Comparison of ENCODE assay signal across 9 cellular contexts in the genomic region with DNA sequence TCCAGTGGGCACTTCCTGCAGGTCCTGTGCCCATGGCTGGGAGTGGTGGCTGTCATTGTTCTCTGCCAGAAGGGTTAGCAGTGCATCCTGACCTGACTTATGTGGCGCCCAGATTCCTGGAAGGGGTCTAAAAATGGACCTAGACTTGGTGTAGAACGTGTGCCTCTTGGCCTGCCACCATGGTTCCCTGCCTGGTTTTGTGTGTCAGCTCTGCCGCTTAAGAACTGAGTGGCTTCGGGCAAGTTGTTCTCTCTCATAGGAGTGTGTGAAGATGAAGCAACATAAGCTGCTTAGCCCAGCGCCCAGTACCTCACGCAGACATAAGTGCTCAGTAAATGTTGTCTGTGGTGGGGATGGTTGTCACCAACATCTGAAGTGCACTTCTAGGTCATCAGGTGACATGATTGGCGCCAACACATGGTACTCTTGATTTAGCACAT. TPM values are rescaled to one million over a fixed set of nuclear protein-coding genes. Genes with fewer than 3 reads are reported as not detected.
DNase-seq lines count a peak whose midpoint lies in the region; ATAC-seq and TF ChIP-seq lines count a peak whose summit lies in the region.
"Had no signal": no experiment of that assay in that cellular context is flagged by ENCODE, and none has a peak within 500 bp of the region (broad histone marks: within the 10 kb centered on the region; RNA-seq: fewer than 3 reads in every experiment).

No MANE protein-coding gene starts in this region.

- H3K9me3 ChIP-seq in T-helper 17 cell (ENCODE audit: control insufficient read depth, low read length, poor library complexity, severe bottlenecking) = no peaks in the 10 kb centered on the region
- no peaks in the 10 kb centered on the region for H3K9me3 ChIP-seq in left ventricle myocardium inferior (replicated peaks)

- peaks cover 87% of the 10 kb centered on the region for H3K4me1 Mint-ChIP-seq in activated CD4-positive, alpha-beta T cell treated with anti-CD3 and anti-CD28 coated beads for 36 hours
- H3K4me1 Mint-ChIP-seq in T-helper 17 cell = peaks cover 45% of the 10 kb centered on the region

- H3K4me1 ChIP-seq in left ventricle myocardium inferior = peaks cover 81% of the 10 kb centered on the region

- no peak for ATAC-seq in activated CD4-positive, alpha-beta T cell treated with anti-CD3 and anti-CD28 coated beads for 36 hours
- ATAC-seq in T-helper 17 cell = no peak
- no peak for ATAC-seq in HG02884 (IDR thresholded peaks at IDR 0.05; ENCODE audit: unreplicated experiment)

- POLR2A ChIA-PET in activated CD4-positive, alpha-beta T cell treated with anti-CD3 and anti-CD28 coated beads for 36 hours (lab: Charles Lee) = interaction anchor here (1.2 to 2.6 kb wide), 6 partner anchors 11 to 78 kb away, joined by 5 to 29 read pairs (median 11); no protein-coding TSS in a partner anchor

- H3K27ac ChIP-seq in left ventricle myocardium inferior (replicated peaks) (peak overlapping the region; percentile 4), temporal lobe (ENCODE audit: low read depth, low read length) (peak overlapping the region; percentile 51)

- H3K4me3 Mint-ChIP-seq in activated CD4-positive, alpha-beta T cell treated with anti-CD3 and anti-CD28 coated beads for 36 hours = peak overlapping the region; percentile 76
- no peak overlapping the region for H3K4me3 Mint-ChIP-seq in T-helper 17 cell
- H3K4me3 Mint-ChIP-seq: dendritic cell treated with granulocyte-macrophage colony-stimulating factor and Interleukin-4, amounts not matched to agents 40 ng/mL and 50 ng/mL, for 4 days had no signal

- no peak for TF ChIP-seq CTCF in left ventricle myocardium inferior (IDR thresholded peaks at IDR 0.05; ENCODE audit: borderline replicate concordance)

- peaks cover 77% of the 10 kb centered on the region for H3K36me3 Mint-ChIP-seq in activated CD4-positive, alpha-beta T cell treated with anti-CD3 and anti-CD28 coated beads for 36 hours (ENCODE audit: low read depth)
- H3K36me3 Mint-ChIP-seq in T-helper 17 cell (ENCODE audit: low read depth) = peaks cover 11% of the 10 kb centered on the region

- H3K9me3 Mint-ChIP-seq in activated CD4-positive, alpha-beta T cell treated with anti-CD3 and anti-CD28 coated beads for 36 hours (ENCODE audit: low read depth) = no peaks in the 10 kb centered on the region
- H3K9me3 Mint-ChIP-seq: dendritic cell treated with granulocyte-macrophage colony-stimulating factor and Interleukin-4, amounts not matched to agents 40 ng/mL and 50 ng/mL, for 4 days had no signal

- H3K36me3 ChIP-seq in left ventricle myocardium inferior = peaks cover 36% of the 10 kb centered on the region

- H3K27me3 Mint-ChIP-seq in activated CD4-positive, alpha-beta T cell treated with anti-CD3 and anti-CD28 coated beads for 36 hours = no peaks in the 10 kb centered on the region
- no peaks in the 10 kb centered on the region for H3K27me3 Mint-ChIP-seq in T-helper 17 cell
- H3K27me3 Mint-ChIP-seq: dendritic cell treated with granulocyte-macrophage colony-stimulating factor and Interleukin-4, amounts not matched to agents 40 ng/mL and 50 ng/mL, for 4 days had no signal

- intact Hi-C loops in activated CD4-positive, alpha-beta T cell treated with anti-CD3 and anti-CD28 coated beads for 36 hours (cut with DNase I, micrococcal nuclease) = loop anchor here in 1 of 2 experiments (5.0 to 10.0 kb wide), 3 partner anchors 370 to 757 kb away; partner anchors contain the start of genes CEBPB and UBE2V1
- intact Hi-C loops in left ventricle myocardium inferior (cut with micrococcal nuclease) = no loop called here

- no peak for DNase-seq in activated CD4-positive, alpha-beta T cell treated with anti-CD3 and anti-CD28 coated beads for 36 hours
- no peak for DNase-seq in activated CD4-positive, alpha-beta T cell treated with anti-CD3 and anti-CD28 coated beads, Interleukin-2, amount 50 U/mL, for 4 hours
- DNase-seq in T-helper 17 cell (no peak), left ventricle myocardium inferior (no peak)
- no peak for DNase-seq in central memory CD4-positive, alpha-beta T cell
- no peak for DNase-seq in stimulated activated CD4-positive, alpha-beta T cell treated with anti-CD3 and anti-CD28 coated beads, Interleukin-4, amount 100 ng/mL, for 1 hour

- H3K27me3 ChIP-seq in left ventricle myocardium inferior (ENCODE audit: low read depth) = no peaks in the 10 kb centered on the region

- CTCF ChIA-PET in activated CD4-positive, alpha-beta T cell treated with anti-CD3 and anti-CD28 coated beads for 36 hours (lab: Charles Lee) = interaction anchor here (0.7 to 3.1 kb wide), 13 partner anchors 8 to 1252 kb away, joined by 3 to 25 read pairs (median 6); no protein-coding TSS in a partner anchor

- peak overlapping the region; percentile 99 for H3K27ac Mint-ChIP-seq in activated CD4-positive, alpha-beta T cell treated with anti-CD3 and anti-CD28 coated beads for 36 hours
- peak overlapping the region; percentile 84 for H3K27ac Mint-ChIP-seq in T-helper 17 cell

- H3K4me3 ChIP-seq in left ventricle myocardium inferior = no peak overlapping the region

RNA-seq across cellular contexts. Expression of gene PTPN1, which starts 52.1 kb away (rescaled TPM):
- 10 to 100 TPM; 79.0 to 92.8 TPM for total RNA-seq in activated CD4-positive, alpha-beta T cell treated with anti-CD3 and anti-CD28 coated beads for 36 hours
- total RNA-seq in T-helper 17 cell (10 to 100 TPM; 65.5 to 67.7 TPM), left ventricle myocardium inferior (25.7 TPM), temporal lobe (15.7 TPM)
